29 cellular contexts compared by ENCODE assay signal in the genomic region with DNA sequence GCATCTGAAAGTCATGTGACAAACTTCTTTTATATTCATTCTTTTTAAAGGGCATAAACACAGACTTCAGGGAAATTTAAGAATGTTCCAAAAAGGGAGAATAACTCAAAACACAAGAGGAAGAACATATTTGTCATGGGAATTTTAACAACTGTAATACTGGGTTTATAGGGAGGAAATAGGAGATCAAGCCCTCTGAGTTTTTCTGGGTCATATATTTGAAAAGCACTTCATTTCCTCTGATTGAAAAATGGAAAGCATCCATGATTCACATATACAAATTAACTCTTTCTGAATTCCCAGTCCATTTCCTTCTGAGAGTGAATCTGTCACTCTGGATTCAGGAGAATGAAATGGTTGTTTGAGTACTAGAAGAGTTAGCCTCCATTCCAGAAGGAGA. TPM values are rescaled to one million over a fixed set of nuclear protein-coding genes. Genes with fewer than 3 reads are reported as not detected.
"Had no signal": no experiment of that assay in that cellular context is flagged by ENCODE, and none has a peak within 500 bp of the region (broad histone marks: within the 10 kb centered on the region; RNA-seq: fewer than 3 reads in every experiment).

No MANE protein-coding gene starts in this region.

- H3K27ac ChIP-seq: parathyroid adenoma, right atrium auricular region, suprapubic skin, upper lobe of right lung, WERI-Rb-1 had no signal

- H3K27me3 Mint-ChIP-seq: activated naive CD8-positive, alpha-beta T cell treated with anti-CD3 and anti-CD28 coated beads, Interleukin-2, amount 50 U/mL, for 24 hours; dendritic cell treated with granulocyte-macrophage colony-stimulating factor and Interleukin-4, amounts not matched to agents 40 ng/mL and 50 ng/mL, for 4 days; memory B cell; naive thymus-derived CD4-positive, alpha-beta T cell; T-helper 17 cell had no signal

- ATAC-seq: activated CD4-positive, CD25-positive, alpha-beta regulatory T cell treated with anti-CD3 and anti-CD28 coated beads, Interleukin-2, amount 50 U/mL, for 24 hours; activated naive CD8-positive, alpha-beta T cell treated with anti-CD3 and anti-CD28 coated beads, Interleukin-2, amount 50 U/mL, for 24 hours; heart right ventricle; naive thymus-derived CD4-positive, alpha-beta T cell; T-helper 17 cell; upper lobe of right lung had no signal

- H3K9me3 Mint-ChIP-seq: dendritic cell treated with granulocyte-macrophage colony-stimulating factor and Interleukin-4, amounts not matched to agents 40 ng/mL and 50 ng/mL, for 4 days; neural crest cell had no signal

- H3K27ac Mint-ChIP-seq: activated naive CD8-positive, alpha-beta T cell treated with anti-CD3 and anti-CD28 coated beads, Interleukin-2, amount 50 U/mL, for 24 hours; dendritic cell treated with granulocyte-macrophage colony-stimulating factor and Interleukin-4, amounts not matched to agents 40 ng/mL and 50 ng/mL, for 4 days; memory B cell; naive thymus-derived CD4-positive, alpha-beta T cell; T-helper 17 cell had no signal

- DNase-seq: activated CD4-positive, alpha-beta T cell treated with anti-CD3 and anti-CD28 coated beads for 48 hours; activated CD4-positive, alpha-beta T cell treated with anti-CD3 and anti-CD28 coated beads, Interleukin-2, amount 50 U/mL, for 48 hours; activated CD8-positive, alpha-beta memory T cell treated with anti-CD3 and anti-CD28 coated beads for 24 hours; activated gamma-delta T cell treated with Interleukin-2 at 50 U/mL for 16 hours; activated naive CD4-positive, alpha-beta T cell treated with anti-CD3 and anti-CD28 coated beads, Interleukin-2, amount 50 U/mL, for 16 hours; activated naive CD8-positive, alpha-beta T cell treated with anti-CD3 and anti-CD28 coated beads, Interleukin-2, amount 50 U/mL, for 24 hours; activated T-cell treated with anti-CD3 and anti-CD28 coated beads, Interleukin-2, amount 50 U/mL, for 1 hour; amygdala; central memory CD4-positive, alpha-beta T cell; effector CD4-positive, alpha-beta T cell; foreskin fibroblast; heart right ventricle; midbrain; naive thymus-derived CD4-positive, alpha-beta T cell; nucleus accumbens; stimulated activated naive CD4-positive, alpha-beta T cell; T-helper 17 cell; T1000; tibial artery; upper lobe of right lung; WERI-Rb-1 had no signal

- H3K79me2 ChIP-seq: parathyroid adenoma had no signal

- H3K4me1 ChIP-seq: breast epithelium, parathyroid adenoma, right atrium auricular region, upper lobe of right lung had no signal

- H3K4me3 Mint-ChIP-seq: activated naive CD8-positive, alpha-beta T cell treated with anti-CD3 and anti-CD28 coated beads, Interleukin-2, amount 50 U/mL, for 24 hours; dendritic cell treated with granulocyte-macrophage colony-stimulating factor and Interleukin-4, amounts not matched to agents 40 ng/mL and 50 ng/mL, for 4 days; memory B cell; naive thymus-derived CD4-positive, alpha-beta T cell; neural crest cell; T-helper 17 cell had no signal

- H3K36me3 ChIP-seq: breast epithelium, heart right ventricle, right atrium auricular region, suprapubic skin, tibial artery, upper lobe of right lung, WERI-Rb-1 had no signal

- H3K9me3 ChIP-seq: breast epithelium, heart right ventricle, right atrium auricular region, suprapubic skin, tibial artery, upper lobe of right lung had no signal

- H3K36me3 Mint-ChIP-seq: memory B cell; naive thymus-derived CD4-positive, alpha-beta T cell had no signal

- H2AFZ ChIP-seq: parathyroid adenoma had no signal

- H3K9ac ChIP-seq: parathyroid adenoma had no signal

- H3K4me1 Mint-ChIP-seq: activated naive CD8-positive, alpha-beta T cell treated with anti-CD3 and anti-CD28 coated beads, Interleukin-2, amount 50 U/mL, for 24 hours; memory B cell; neural crest cell; T-helper 17 cell had no signal

- H3K27me3 ChIP-seq: breast epithelium, heart right ventricle, right atrium auricular region, suprapubic skin, tibial artery, upper lobe of right lung had no signal

- H3K4me3 ChIP-seq: breast epithelium, heart right ventricle, right atrium auricular region, suprapubic skin, tibial artery, upper lobe of right lung had no signal

RNA-seq across cellular contexts. Expression of a gene that starts 26.8 kb away (rescaled TPM):
- total RNA-seq: naive thymus-derived CD4-positive, alpha-beta T cell had no signal
- polyA plus RNA-seq: naive thymus-derived CD4-positive, alpha-beta T cell had no signal
